In the genomic region with DNA sequence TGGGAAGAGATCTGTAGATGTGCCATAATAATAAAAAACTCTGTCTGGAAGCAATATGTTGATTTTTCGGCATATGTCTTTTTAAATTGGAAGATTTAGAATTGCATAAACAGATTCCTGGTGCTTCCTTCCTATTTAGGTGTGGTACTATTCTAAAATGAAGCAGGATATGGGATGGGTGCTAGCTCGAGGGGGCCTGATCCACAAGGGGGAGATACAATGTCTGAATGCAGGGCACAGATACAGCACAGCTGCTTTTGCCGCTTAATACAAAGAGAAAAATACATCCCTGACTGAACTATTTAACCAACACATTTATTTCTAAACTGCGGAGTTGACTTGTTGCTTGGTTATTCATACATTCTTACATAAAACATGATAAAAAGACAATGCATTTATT, we compare ENCODE assay signal across 21 cellular contexts.
DNase-seq lines count a peak whose midpoint lies in the region; ATAC-seq and TF ChIP-seq lines count a peak whose summit lies in the region.
"Had no signal": no experiment of that assay in that cellular context is flagged by ENCODE, and none has a peak within 500 bp of the region (broad histone marks: within the 10 kb centered on the region; RNA-seq: fewer than 3 reads in every experiment).

No MANE protein-coding gene starts in this region.

- H3K4me3 ChIP-seq in A673 (ENCODE audit: low read depth, low read length, poor library complexity, severe bottlenecking) (no peak overlapping the region), HFF-Myc (replicated peaks; ENCODE audit: low read depth, low read length) (no peak overlapping the region), endodermal cell (ENCODE audit: low read length) (no peak overlapping the region), osteoblast (ENCODE audit: insufficient read depth, low read length) (no peak overlapping the region), left lung (no peak overlapping the region)
- H3K4me3 ChIP-seq: GM12878, GM23248, MG63 had no signal

- intact Hi-C loops in A673 (cut with micrococcal nuclease; ENCODE audit: unreplicated experiment) (no loop called here), left lung (cut with DNase I) (no loop called here)

- H3K27me3 ChIP-seq in A673 (replicated peaks; ENCODE audit: insufficient read depth, low read depth, low read length, poor library complexity) (no peaks in the 10 kb centered on the region), endodermal cell (ENCODE audit: control insufficient read depth, insufficient read depth, low read length, poor library complexity, severe bottlenecking) (peaks cover 26% of the 10 kb centered on the region), osteoblast (ENCODE audit: insufficient read depth, low read length) (peaks cover 3% of the 10 kb centered on the region), left lung (no peaks in the 10 kb centered on the region)
- H3K27me3 ChIP-seq: MG63 had no signal

- ATAC-seq in GM18498 (IDR thresholded peaks at IDR 0.05; ENCODE audit: unreplicated experiment) = no peak
- no peak for ATAC-seq in left lung
- ATAC-seq: GM12878 had no signal

- H3K27ac Mint-ChIP-seq in endodermal cell = no peak overlapping the region
- H3K27ac Mint-ChIP-seq: CD14-positive monocyte had no signal

- no peak overlapping the region for H3K27ac ChIP-seq in A673 (ENCODE audit: low read depth, low read length, poor library complexity, severe bottlenecking)
- H3K27ac ChIP-seq in endodermal cell (ENCODE audit: low read depth, low read length) = peak overlapping the region; percentile 15
- no peak overlapping the region for H3K27ac ChIP-seq in osteoblast (ENCODE audit: low read depth, low read length)
- H3K27ac ChIP-seq in left lung = peak overlapping the region in 1 of 2 donors; percentile 34
- H3K27ac ChIP-seq: GM23248 had no signal

- no peak overlapping the region for H3K4me2 ChIP-seq in osteoblast (ENCODE audit: insufficient read depth, low read length)

- TF ChIP-seq CTCF in A673 (conservative IDR thresholded peaks at IDR 0.05; ENCODE audit: low read depth, low read length) (0 out of 2 replicates have a peak, but pooled peaks have one; percentile 17), HFF-Myc (IDR thresholded peaks at IDR 0.05; ENCODE audit: low read depth, low read length, missing control alignments) (peak; percentile 5), endodermal cell (conservative IDR thresholded peaks at IDR 0.05) (peak; percentile 40), osteoblast (IDR thresholded peaks at IDR 0.05; ENCODE audit: extremely low read depth, low read depth, low read length) (no peak), left lung (IDR thresholded peaks at IDR 0.05) (no peak)

- H3K9me3 ChIP-seq in A673 (ENCODE audit: low read depth, low read length, poor library complexity, severe bottlenecking) (no peaks in the 10 kb centered on the region), endodermal cell (ENCODE audit: control insufficient read depth, low read length) (no peaks in the 10 kb centered on the region), osteoblast (ENCODE audit: low read depth, low read length) (no peaks in the 10 kb centered on the region), left lung (no peaks in the 10 kb centered on the region)
- H3K9me3 ChIP-seq: MG63 had no signal

- WGBS in endodermal cell (ENCODE audit: insufficient coverage in 1 of 2, insufficient read length in 1 of 2), 2 experiments = 84 to 100% methylated on average over 1 to 4 of the region's 4 CpGs

- DNase-seq in A673 (ENCODE audit: low spot score) (no peak), HFF-Myc (ENCODE audit: extremely low read depth, low read depth) (no peak), endodermal cell (no peak), osteoblast (ENCODE audit: insufficient read length, low spot score, missing footprints) (peak; percentile 30), left lung (no peak), UCSD-AML1 (lab: John Stamatoyannopoulos, UW; ENCODE audit: unreplicated experiment) (no peak)
- no peak for DNase-seq in activated T-cell treated with anti-CD3 and anti-CD28 coated beads, Interleukin-2, amount 50 U/mL, for 1 hour
- DNase-seq: ACHN, AML-193, DMS 273 treated with DMSO at 0.1 percent for 48 hours, GDM1, GM23248, MG63, NCI-H1092 treated with DMSO at 0.1 percent for 48 hours, NCI-H226, NCI-H69, OCI-M1, SIG-M5 had no signal

- CTCF ChIA-PET in A673 (lab: Charles Lee) = no interaction called here

- peaks cover 20% of the 10 kb centered on the region for H3K4me1 ChIP-seq in A673 (ENCODE audit: insufficient read depth, low read length, poor library complexity, severe bottlenecking)
- no peaks in the 10 kb centered on the region for H3K4me1 ChIP-seq in endodermal cell (ENCODE audit: control insufficient read depth, insufficient read depth, low read length)
- H3K4me1 ChIP-seq in osteoblast (ENCODE audit: insufficient read depth, low read length) = no peaks in the 10 kb centered on the region
- no peaks in the 10 kb centered on the region for H3K4me1 ChIP-seq in left lung

- H3K36me3 ChIP-seq in A673 (ENCODE audit: insufficient read depth, low read length, poor library complexity, severe bottlenecking) (no peaks in the 10 kb centered on the region), endodermal cell (ENCODE audit: control insufficient read depth, insufficient read depth, low read length) (no peaks in the 10 kb centered on the region), osteoblast (ENCODE audit: insufficient read depth, low read length) (no peaks in the 10 kb centered on the region), left lung (no peaks in the 10 kb centered on the region)
- H3K36me3 ChIP-seq: MG63 had no signal

- POLR2A ChIA-PET in A673 (lab: Charles Lee; ENCODE audit: low non-redundant PET) = no interaction called here

- H3K4me3 Mint-ChIP-seq in endodermal cell = no peak overlapping the region
- H3K4me3 Mint-ChIP-seq: CD14-positive monocyte had no signal

- no peaks in the 10 kb centered on the region for H3K79me2 ChIP-seq in osteoblast (ENCODE audit: insufficient read depth, low read length)

- H3K36me3 Mint-ChIP-seq in endodermal cell (ENCODE audit: low read depth) = no peaks in the 10 kb centered on the region
- H3K36me3 Mint-ChIP-seq: CD14-positive monocyte had no signal

- no peaks in the 10 kb centered on the region for H4K20me1 ChIP-seq in osteoblast (ENCODE audit: insufficient read depth, low read length)

- BruUV-seq in A673 (replicated peaks; lab: Mats Ljungman, UMichigan) = no TSS peak

- no peak overlapping the region for H3K9ac ChIP-seq in endodermal cell (ENCODE audit: extremely low read depth, low read length, poor library complexity, severe bottlenecking)
- H3K9ac ChIP-seq: GM23248 had no signal

- peaks cover 21% of the 10 kb centered on the region for H3K27me3 Mint-ChIP-seq in endodermal cell (ENCODE audit: insufficient read depth)

- H3K9me3 Mint-ChIP-seq in endodermal cell = no peaks in the 10 kb centered on the region

- no peak overlapping the region for H2AFZ ChIP-seq in osteoblast (ENCODE audit: low read length)

- peaks cover 4% of the 10 kb centered on the region for H3K4me1 Mint-ChIP-seq in endodermal cell
- H3K4me1 Mint-ChIP-seq: CD14-positive monocyte had no signal

Comparison
In these comparisons a context has a peak if more than half of its experiments do, and no peak if none do; other contexts are left out.
1. CTCF ChIP-seq: peak in A673 (single experiment), HFF-Myc (single experiment) and endodermal cell (single experiment); none in osteoblast (single experiment) and left lung (0 of 2).